ENCODE assay signal across 6 cellular contexts in the genomic region with DNA sequence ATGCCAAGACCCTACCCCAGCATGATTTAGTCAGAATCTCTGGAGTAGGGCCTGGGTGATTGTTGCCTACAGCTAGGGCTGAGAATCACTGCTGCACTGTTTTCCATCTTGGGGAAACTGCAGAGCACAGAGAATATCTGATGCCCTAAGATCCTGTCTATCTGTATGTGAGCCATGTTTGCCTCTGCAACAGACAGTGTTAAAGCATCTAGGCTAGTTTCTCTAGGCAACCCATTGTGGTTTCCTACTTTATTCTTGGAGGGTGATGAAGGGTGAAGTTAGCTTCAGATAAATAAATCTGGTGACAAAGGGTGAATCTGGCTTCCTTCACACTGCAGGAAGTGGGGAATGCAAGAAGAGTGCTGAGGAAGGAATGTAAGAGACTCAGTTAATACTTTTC.
A peak's percentile ranks its signal among the peaks of the same experiment; 100 is the strongest.
DNase-seq lines count a peak whose midpoint lies in the region; ATAC-seq and TF ChIP-seq lines count a peak whose summit lies in the region.
"Not testable (repeated sequence)": the region's sequence is repeated elsewhere in the genome, so short reads cannot be mapped to it uniquely, and the experiment has no call there.

No MANE protein-coding gene starts in this region.

- POLR2A ChIA-PET in activated CD8-positive, alpha-beta T cell treated with anti-CD3 and anti-CD28 coated beads for 36 hours (lab: Charles Lee); activated naive CD8-positive, alpha-beta T cell treated with anti-CD3 and anti-CD28 coated beads, Interleukin-2, amount 10 ng/mL, durations not matched to agents 7 days and 5 days (lab: Charles Lee): not testable (repeated sequence)

- H3K9me2 ChIP-seq in GM23248 (ENCODE audit: insufficient read depth), result not testable (repeated sequence)

- DNase-seq in GM23248; activated CD8-positive, alpha-beta T cell treated with anti-CD3 and anti-CD28 coated beads for 36 hours; activated naive CD8-positive, alpha-beta T cell treated with anti-CD3 and anti-CD28 coated beads, Interleukin-2, amount 10 ng/mL, durations not matched to agents 7 days and 5 days; naive B cell; stimulated activated naive B cell treated with anti-CD40 and anti-IgM and Interleukin-4, amounts not matched to agents 10 μg/mL and 1 μg/mL and 100 μg/mL, for 72 hours: not testable (repeated sequence)

- H3K9ac ChIP-seq in GM23248, result not testable (repeated sequence)

- not testable (repeated sequence) for TF ChIP-seq CTCF in activated CD8-positive, alpha-beta T cell treated with anti-CD3 and anti-CD28 coated beads for 36 hours (IDR thresholded peaks at IDR 0.05)

- H3K27ac Mint-ChIP-seq in activated CD8-positive, alpha-beta T cell treated with anti-CD3 and anti-CD28 coated beads for 36 hours; activated naive CD8-positive, alpha-beta T cell treated with anti-CD3 and anti-CD28 coated beads, Interleukin-2, amount 10 ng/mL, durations not matched to agents 7 days and 5 days; naive B cell; stimulated activated naive B cell treated with anti-CD40 and anti-IgM and Interleukin-4, amounts not matched to agents 10 μg/mL and 1 μg/mL and 100 μg/mL, for 72 hours: not testable (repeated sequence)

- ATAC-seq in SK-N-SH treated with all-trans-retinoic acid at 6 μM for 48 hours (peak; percentile 94), naive B cell (ENCODE audit: low read depth in 2 of 2) (peak; percentile 64 to 71)
- ATAC-seq in activated CD8-positive, alpha-beta T cell treated with anti-CD3 and anti-CD28 coated beads for 36 hours, result peak; percentile 34
- ATAC-seq in activated naive CD8-positive, alpha-beta T cell treated with anti-CD3 and anti-CD28 coated beads, Interleukin-2, amount 10 ng/mL, durations not matched to agents 7 days and 5 days (ENCODE audit: low read depth), result peak; percentile 89
- ATAC-seq in stimulated activated naive B cell treated with anti-CD40 and anti-IgM and Interleukin-4, amounts not matched to agents 10 μg/mL and 1 μg/mL and 100 μg/mL, for 72 hours (replicated peaks), result peak; percentile 60 to 74

- not testable (repeated sequence) for H2AFZ ChIP-seq in GM23248

- not testable (repeated sequence) for H3K36me3 Mint-ChIP-seq in activated CD8-positive, alpha-beta T cell treated with anti-CD3 and anti-CD28 coated beads for 36 hours (ENCODE audit: low read depth); activated naive CD8-positive, alpha-beta T cell treated with anti-CD3 and anti-CD28 coated beads, Interleukin-2, amount 10 ng/mL, durations not matched to agents 7 days and 5 days; naive B cell; stimulated activated naive B cell treated with anti-CD40 and anti-IgM and Interleukin-4, amounts not matched to agents 10 μg/mL and 1 μg/mL and 100 μg/mL, for 72 hours

- in situ Hi-C loops in GM23248 (cut with MboI), result not testable (repeated sequence)

- not testable (repeated sequence) for H3K4me3 Mint-ChIP-seq in activated CD8-positive, alpha-beta T cell treated with anti-CD3 and anti-CD28 coated beads for 36 hours; activated naive CD8-positive, alpha-beta T cell treated with anti-CD3 and anti-CD28 coated beads, Interleukin-2, amount 10 ng/mL, durations not matched to agents 7 days and 5 days; naive B cell; stimulated activated naive B cell treated with anti-CD40 and anti-IgM and Interleukin-4, amounts not matched to agents 10 μg/mL and 1 μg/mL and 100 μg/mL, for 72 hours

- intact Hi-C loops in activated CD8-positive, alpha-beta T cell treated with anti-CD3 and anti-CD28 coated beads for 36 hours (cut with micrococcal nuclease), result not testable (repeated sequence)

- H3F3A ChIP-seq in GM23248 (ENCODE audit: insufficient read depth), result not testable (repeated sequence)

- not testable (repeated sequence) for H3K4me2 ChIP-seq in GM23248 (ENCODE audit: unreplicated experiment)

- H3K4me1 ChIP-seq in GM23248 (ENCODE audit: insufficient read depth), result not testable (repeated sequence)

- H3K4me1 Mint-ChIP-seq in activated CD8-positive, alpha-beta T cell treated with anti-CD3 and anti-CD28 coated beads for 36 hours (ENCODE audit: low read depth); activated naive CD8-positive, alpha-beta T cell treated with anti-CD3 and anti-CD28 coated beads, Interleukin-2, amount 10 ng/mL, durations not matched to agents 7 days and 5 days; naive B cell; stimulated activated naive B cell treated with anti-CD40 and anti-IgM and Interleukin-4, amounts not matched to agents 10 μg/mL and 1 μg/mL and 100 μg/mL, for 72 hours: not testable (repeated sequence)

- H3K9me3 ChIP-seq in GM23248 (ENCODE audit: low read depth), result not testable (repeated sequence)

- not testable (repeated sequence) for H3K4me3 ChIP-seq in GM23248

- H3K79me2 ChIP-seq in GM23248 (ENCODE audit: insufficient read depth), result not testable (repeated sequence)

- CTCF ChIA-PET in activated CD8-positive, alpha-beta T cell treated with anti-CD3 and anti-CD28 coated beads for 36 hours (lab: Charles Lee), result not testable (repeated sequence)

- H3K9me3 Mint-ChIP-seq in activated CD8-positive, alpha-beta T cell treated with anti-CD3 and anti-CD28 coated beads for 36 hours; activated naive CD8-positive, alpha-beta T cell treated with anti-CD3 and anti-CD28 coated beads, Interleukin-2, amount 10 ng/mL, durations not matched to agents 7 days and 5 days; naive B cell; stimulated activated naive B cell treated with anti-CD40 and anti-IgM and Interleukin-4, amounts not matched to agents 10 μg/mL and 1 μg/mL and 100 μg/mL, for 72 hours: not testable (repeated sequence)

- H3K27me3 ChIP-seq in GM23248 (replicated peaks; ENCODE audit: insufficient read depth), result not testable (repeated sequence)

- peak overlapping the region; percentile 62 for H3K27ac ChIP-seq in GM23248

- not testable (repeated sequence) for H3K36me3 ChIP-seq in GM23248 (ENCODE audit: low read depth)

- H3K27me3 Mint-ChIP-seq in activated CD8-positive, alpha-beta T cell treated with anti-CD3 and anti-CD28 coated beads for 36 hours; activated naive CD8-positive, alpha-beta T cell treated with anti-CD3 and anti-CD28 coated beads, Interleukin-2, amount 10 ng/mL, durations not matched to agents 7 days and 5 days; naive B cell; stimulated activated naive B cell treated with anti-CD40 and anti-IgM and Interleukin-4, amounts not matched to agents 10 μg/mL and 1 μg/mL and 100 μg/mL, for 72 hours: not testable (repeated sequence)

- not testable (repeated sequence) for H4K20me1 ChIP-seq in GM23248 (ENCODE audit: insufficient read depth)

Comparison
In these comparisons a context has a peak if more than half of its experiments do, and no peak if none do; other contexts are left out.
1. ATAC-seq: peak in every context shown above with its lines; median percentile 94 in SK-N-SH treated with all-trans-retinoic acid at 6 μM for 48 hours; 89 in activated naive CD8-positive, alpha-beta T cell treated with anti-CD3 and anti-CD28 coated beads, Interleukin-2, amount 10 ng/mL, durations not matched to agents 7 days and 5 days; 68 in naive B cell; 67 in stimulated activated naive B cell treated with anti-CD40 and anti-IgM and Interleukin-4, amounts not matched to agents 10 μg/mL and 1 μg/mL and 100 μg/mL, for 72 hours; 34 in activated CD8-positive, alpha-beta T cell treated with anti-CD3 and anti-CD28 coated beads for 36 hours.